1 cellular context compared by ENCODE assay signal in genomic region chr20:324177-325042, GRCh38.
TF ChIP-seq lines count a peak whose summit lies in the region.

No MANE protein-coding gene starts in this region.

TF ChIP-seq in K562, 482 proteins besides CTCF, POLR2A, EP300 and RAD21 (continued from another document and continues in another):
- TF ChIP-seq MLLT1 (IDR thresholded peaks at IDR 0.05) (no peak), NR0B1 (IDR thresholded peaks at IDR 0.05; ENCODE audit: partially characterized antibody) (no peak), CHAMP1 (IDR thresholded peaks at IDR 0.05) (no peak), MLX (CRISPR knock-in tag; conservative IDR thresholded peaks at IDR 0.05) (no peak), ZFP91 (CRISPR knock-in tag; IDR thresholded peaks at IDR 0.05) (no peak), TBL1XR1 (IDR thresholded peaks at IDR 0.05; ENCODE audit: low read length in 2 of 2) (no peak), ATF6 (CRISPR knock-in tag; IDR thresholded peaks at IDR 0.05) (no peak; the same call in 1 of the 2 replicates), SMAD2 (IDR thresholded peaks at IDR 0.05; ENCODE audit: low read depth, low read length) (no peak), ZBTB49 (CRISPR knock-in tag; IDR thresholded peaks at IDR 0.05; ENCODE audit: borderline replicate concordance) (0 out of 2 replicates have a peak, but pooled peaks have one; percentile 22), KLF16 (IDR thresholded peaks at IDR 0.05) (no peak), ZNF717 (CRISPR knock-in tag; IDR thresholded peaks at IDR 0.05) (no peak), ZNF551 (CRISPR knock-in tag; IDR thresholded peaks at IDR 0.05) (no peak), ZNF507 (tag; conservative IDR thresholded peaks at IDR 0.05) (no peak), TEAD1 (CRISPR knock-in tag; IDR thresholded peaks at IDR 0.05) (peak in 1 of 2 experiments; percentile 84; a peak in 1 of 4 replicates), ELK3 (CRISPR knock-in tag; IDR thresholded peaks at IDR 0.05) (no peak), ZSCAN29 (IDR thresholded peaks at IDR 0.05) (peak; percentile 25; the same call in 1 of the 2 replicates), ZNF57 (CRISPR knock-in tag; IDR thresholded peaks at IDR 0.05) (no peak), HMGN3 (IDR thresholded peaks at IDR 0.05; ENCODE audit: borderline replicate concordance, extremely low read depth, insufficient read length, low read depth, low read length) (peak; percentile 87), ZNF592 (IDR thresholded peaks at IDR 0.05) (peak; percentile 37; the same call in 1 of the 2 replicates), SMARCB1 (IDR thresholded peaks at IDR 0.05; ENCODE audit: insufficient read length, low read depth) (no peak), TRIM24 (IDR thresholded peaks at IDR 0.05) (peak in 1 of 2 experiments; percentile 29; a peak in 1 of 4 replicates), RNF2 (IDR thresholded peaks at IDR 0.05) (peak; percentile 60; the same call in 1 of the 2 replicates), SMC3 (conservative IDR thresholded peaks at IDR 0.05; ENCODE audit: insufficient read depth, low read depth, low read length) (no peak), NR2F6 (CRISPR knock-in tag; IDR thresholded peaks at IDR 0.05) (no peak), TBP (optimal IDR thresholded peaks at IDR 0.05; ENCODE audit: low read depth, low read length) (peak; percentile 47), CREB3 (tag; conservative IDR thresholded peaks at IDR 0.05; ENCODE audit: low read depth) (no peak), BHLHE40 (IDR thresholded peaks at IDR 0.05; ENCODE audit: low read length) (peak; percentile 97), ZNF395 (CRISPR knock-in tag; IDR thresholded peaks at IDR 0.05) (peak; percentile 78), ZNF511 (CRISPR knock-in tag; IDR thresholded peaks at IDR 0.05) (peak; percentile 98), RBM34 (IDR thresholded peaks at IDR 0.05; ENCODE audit: borderline replicate concordance, insufficient read depth, low read length) (0 out of 2 replicates have a peak, but pooled peaks have one; percentile 42), ZBTB5 (IDR thresholded peaks at IDR 0.05) (no peak), GTF2E2 (tag; IDR thresholded peaks at IDR 0.05) (no peak)
